Comparison of ENCODE assay signal across 19 cellular contexts in genomic region chr17:82004485-82005455, GRCh38. TPM values are rescaled to one million over a fixed set of nuclear protein-coding genes. Genes with fewer than 3 reads are reported as not detected.
DNase-seq lines count a peak whose midpoint lies in the region; ATAC-seq and TF ChIP-seq lines count a peak whose summit lies in the region.
"Had no signal": no experiment of that assay in that cellular context is flagged by ENCODE, and none has a peak within 500 bp of the region (broad histone marks: within the 10 kb centered on the region; RNA-seq: fewer than 3 reads in every experiment).

No MANE protein-coding gene starts in this region.

- H3K36me3 ChIP-seq in GM23248 (ENCODE audit: low read depth) (no peaks in the 10 kb centered on the region), RWPE2 (ENCODE audit: low read depth) (no peaks in the 10 kb centered on the region), mesenchymal stem cell (ENCODE audit: control insufficient read depth in 1 of 2, insufficient read depth in 2 of 2, low read depth in 1 of 2, low read length in 2 of 2) (peaks cover 0 to 35% of the 10 kb centered on the region in 2 experiments), thoracic aorta (no peaks in the 10 kb centered on the region)
- H3K36me3 ChIP-seq: prostate gland had no signal

- intact Hi-C loops in Right ventricle myocardium superior (cut with DNase I) (no loop called here), cardiac septum (cut with DNase I) (no loop called here)

- H2BK120ac ChIP-seq in mesenchymal stem cell (ENCODE audit: low read depth, low read length), result peak overlapping the region; percentile 95

- 92 to 93% methylated on average over 35 to 41 of the region's 42 CpGs for WGBS in GM23248 (ENCODE audit: low coverage in 1 of 2, low lambda C conversion rate in 2 of 2, missing lambda C conversion rate in 2 of 2), 2 experiments
- 91% methylated on average over 42 of the region's 42 CpGs for WGBS in mesenchymal stem cell

- H3K79me1 ChIP-seq in mesenchymal stem cell (replicated peaks; ENCODE audit: low read length, poor library complexity, severe bottlenecking), result peaks cover 17% of the 10 kb centered on the region

- H3K9me3 ChIP-seq in GM23248 (ENCODE audit: low read depth), result no peaks in the 10 kb centered on the region
- H3K9me3 ChIP-seq in RWPE2 (ENCODE audit: severe bottlenecking), result no peaks in the 10 kb centered on the region
- no peaks in the 10 kb centered on the region for H3K9me3 ChIP-seq in mesenchymal stem cell (ENCODE audit: control insufficient read depth, low read length)
- no peaks in the 10 kb centered on the region for H3K9me3 ChIP-seq in thoracic aorta
- H3K9me3 ChIP-seq: mucosa of descending colon, prostate gland, spleen had no signal

- H3K14ac ChIP-seq in mesenchymal stem cell (ENCODE audit: low read length in 2 of 2), result peak overlapping the region in 1 of 2 experiments; percentile 82

- peaks cover 8% of the 10 kb centered on the region for H3F3A ChIP-seq in GM23248 (ENCODE audit: insufficient read depth)

- H3K27ac ChIP-seq in GM23248 (peak overlapping the region; percentile 82; the same call in 1 of the 2 replicates), RWPE2 (ENCODE audit: poor library complexity, severe bottlenecking) (peak overlapping the region; percentile 77), mesenchymal stem cell (ENCODE audit: low read length, poor library complexity, severe bottlenecking) (peak overlapping the region; percentile 83), thoracic aorta (peak overlapping the region; percentile 82 to 85)
- H3K27ac ChIP-seq: foreskin keratinocyte, prostate gland, spleen had no signal

- H2AFZ ChIP-seq in GM23248 (no peak overlapping the region), mesenchymal stem cell (ENCODE audit: low read depth, low read length) (no peak overlapping the region)

- H3K4me1 ChIP-seq in GM23248 (ENCODE audit: insufficient read depth), result peaks cover 27% of the 10 kb centered on the region
- peaks cover 23% of the 10 kb centered on the region for H3K4me1 ChIP-seq in RWPE2 (ENCODE audit: insufficient read depth, poor library complexity, severe bottlenecking)
- peaks cover 79% of the 10 kb centered on the region for H3K4me1 ChIP-seq in mesenchymal stem cell (ENCODE audit: control insufficient read depth, insufficient read depth, low read depth, low read length)
- peaks cover 31 to 60% of the 10 kb centered on the region in 2 donors for H3K4me1 ChIP-seq in thoracic aorta (ENCODE audit: control insufficient read depth in 1 of 2, low read depth in 2 of 2)
- H3K4me1 ChIP-seq: prostate gland had no signal

- no peak overlapping the region for H3K4me3 ChIP-seq in GM23248
- H3K4me3 ChIP-seq in RWPE2 (ENCODE audit: severe bottlenecking), result no peak overlapping the region
- H3K4me3 ChIP-seq in mesenchymal stem cell (ENCODE audit: insufficient read depth in 1 of 2, low read depth in 1 of 2, low read length in 2 of 2), result no peak overlapping the region
- H3K4me3 ChIP-seq in thoracic aorta, result peak overlapping the region; percentile 24
- H3K4me3 ChIP-seq: mucosa of descending colon, prostate gland, spleen had no signal

- H3K79me2 ChIP-seq in GM23248 (ENCODE audit: insufficient read depth), result no peaks in the 10 kb centered on the region

- H4K8ac ChIP-seq in mesenchymal stem cell (ENCODE audit: low read length), result peak overlapping the region; percentile 92

- H2BK5ac ChIP-seq in mesenchymal stem cell (ENCODE audit: low read depth, low read length, poor library complexity, severe bottlenecking), result peak overlapping the region; percentile 85

- peak overlapping the region; percentile 81 for H2AK5ac ChIP-seq in mesenchymal stem cell (ENCODE audit: low read length, severe bottlenecking)

- peak overlapping the region; percentile 65 to 95 for H3K18ac ChIP-seq in mesenchymal stem cell (ENCODE audit: low read depth in 1 of 2, low read length in 2 of 2)

- H4K20me1 ChIP-seq in GM23248 (ENCODE audit: insufficient read depth), result no peaks in the 10 kb centered on the region

- no peak overlapping the region for H3K23ac ChIP-seq in mesenchymal stem cell (ENCODE audit: low read length in 2 of 2)

- H3K27me3 ChIP-seq in GM23248 (replicated peaks; ENCODE audit: insufficient read depth) (no peaks in the 10 kb centered on the region), RWPE2 (ENCODE audit: insufficient read depth, poor library complexity, severe bottlenecking) (no peaks in the 10 kb centered on the region), mesenchymal stem cell (ENCODE audit: control insufficient read depth in 1 of 2, insufficient read depth in 1 of 2, low read length in 2 of 2) (no peaks in the 10 kb centered on the region), thoracic aorta (replicated peaks; ENCODE audit: insufficient read depth) (no peaks in the 10 kb centered on the region)
- H3K27me3 ChIP-seq: foreskin keratinocyte, spleen had no signal

- H2BK12ac ChIP-seq in mesenchymal stem cell (ENCODE audit: low read length in 2 of 2), result peak overlapping the region; percentile 41 to 96

- H3K9ac ChIP-seq in GM23248 (peak overlapping the region; percentile 47), mesenchymal stem cell (ENCODE audit: low read length) (no peak overlapping the region)

- DNase-seq in GM23248 (no peak), RWPE2 (ENCODE audit: low spot score) (no peak), mesenchymal stem cell (no peak), thoracic aorta (ENCODE audit: low spot score) (no peak), COLO668 (lab: John Stamatoyannopoulos, UW; ENCODE audit: unreplicated experiment) (no peak), DMS53 treated with DMSO at 0.1 percent for 48 hours (lab: John Stamatoyannopoulos, UW; ENCODE audit: unreplicated experiment) (no peak), Right ventricle myocardium superior (no peak), cardiac septum (ENCODE audit: low spot score) (no peak)
- DNase-seq: activated CD4-positive, alpha-beta T cell treated with anti-CD3 and anti-CD28 coated beads, Interleukin-2, amount 10 ng/mL, durations not matched to agents 24 days and 14 days; hippocampal formation; Karpas-422; left ventricle myocardium superior; mucosa of descending colon; MV-4-11; NCI-H748 treated with DMSO at 0.1 percent for 48 hours; OCI-M1; spleen had no signal

- H2BK15ac ChIP-seq in mesenchymal stem cell (ENCODE audit: low read depth, poor library complexity, severe bottlenecking), result peak overlapping the region; percentile 94

- peak overlapping the region; percentile 79 for H4K91ac ChIP-seq in mesenchymal stem cell (ENCODE audit: low read length)

- no peak for ATAC-seq in RWPE2 (ENCODE audit: low read depth)
- ATAC-seq in thoracic aorta (ENCODE audit: insufficient number of reproducible peaks, low FRiP score, low read depth), result no peak
- ATAC-seq in Right ventricle myocardium superior (ENCODE audit: poor library complexity), result no peak

- H3K9me2 ChIP-seq in GM23248 (ENCODE audit: insufficient read depth), result no peaks in the 10 kb centered on the region

- peak overlapping the region; percentile 24 for H3K4me2 ChIP-seq in GM23248 (ENCODE audit: unreplicated experiment)
- no peak overlapping the region for H3K4me2 ChIP-seq in mesenchymal stem cell (ENCODE audit: low read length, poor library complexity, severe bottlenecking)

- peak overlapping the region; percentile 62 to 69 for H3K4ac ChIP-seq in mesenchymal stem cell (ENCODE audit: low read depth in 1 of 2, low read length in 2 of 2)

- TF ChIP-seq CTCF in RWPE2 (IDR thresholded peaks at IDR 0.05; ENCODE audit: poor library complexity, severe bottlenecking) (no peak), thoracic aorta (IDR thresholded peaks at IDR 0.05) (no peak)

- in situ Hi-C loops in GM23248 (cut with MboI), result no loop called here

RNA-seq across cellular contexts. Expression of gene CENPX, which starts 17.9 kb away (rescaled TPM):
- total RNA-seq in GM23248 (2014; rRNA removed; shearing (Covaris generic)), result 43.9 and 68.8 TPM in 2 replicates
- 65.2 and 68.6 TPM in 2 replicates for polyA plus RNA-seq in GM23248 (2016; fragmentation: Nextera tagmentation; extraction: Ambion mirVana)
- polyA plus RNA-seq in mesenchymal stem cell (2013, experiment 1 of 2), result 26.5 TPM
- polyA plus RNA-seq in mesenchymal stem cell (2013, experiment 2 of 2), result 26.0 TPM
- total RNA-seq in thoracic aorta (10 to 100 TPM; 31.4 to 40.4 TPM), Right ventricle myocardium superior (27.8 TPM), cardiac septum (22.8 TPM)

RNA-seq across cellular contexts. Expression of gene LRRC45, which starts 18.3 kb away (rescaled TPM):
- total RNA-seq in GM23248 (2014; rRNA removed; shearing (Covaris generic)), result 14.8 and 15.3 TPM in 2 replicates
- polyA plus RNA-seq in GM23248 (2016; fragmentation: Nextera tagmentation; extraction: Ambion mirVana), result 4.4 and 4.5 TPM in 2 replicates
- polyA plus RNA-seq in mesenchymal stem cell (2013, experiment 1 of 2), result 4.8 TPM
- 5.2 TPM for polyA plus RNA-seq in mesenchymal stem cell (2013, experiment 2 of 2)
- total RNA-seq in thoracic aorta, result 10 to 100 TPM in 1 of 2 donors, 1 to 10 TPM in 1; 6.1 to 14.2 TPM
- total RNA-seq in Right ventricle myocardium superior, result 4.7 TPM
- 3.3 TPM for total RNA-seq in cardiac septum

RNA-seq across cellular contexts. Expression of gene RAC3, which starts 26.7 kb away (rescaled TPM):
- 5.4 and 7.9 TPM in 2 replicates for total RNA-seq in GM23248 (2014; rRNA removed; shearing (Covaris generic))
- polyA plus RNA-seq in GM23248 (2016; fragmentation: Nextera tagmentation; extraction: Ambion mirVana), result 1.3 and 1.8 TPM in 2 replicates
- polyA plus RNA-seq in mesenchymal stem cell (2013, experiment 1 of 2), result 33.3 TPM
- polyA plus RNA-seq in mesenchymal stem cell (2013, experiment 2 of 2), result 31.4 TPM
- 1 to 10 TPM in 1 of 2 donors, not detected in 1; 1.8 TPM for total RNA-seq in thoracic aorta
- total RNA-seq in Right ventricle myocardium superior, result 0.97 TPM
- 0.65 TPM for total RNA-seq in cardiac septum

RNA-seq across cellular contexts. Expression of gene ASPSCR1, which starts 27.3 kb away (rescaled TPM):
- 23.4 and 23.5 TPM in 2 replicates for total RNA-seq in GM23248 (2014; rRNA removed; shearing (Covaris generic))
- polyA plus RNA-seq in GM23248 (2016; fragmentation: Nextera tagmentation; extraction: Ambion mirVana), result 20.6 and 22.6 TPM in 2 replicates
- polyA plus RNA-seq in mesenchymal stem cell (2013, experiment 1 of 2), result 18.2 TPM
- 18.4 TPM for polyA plus RNA-seq in mesenchymal stem cell (2013, experiment 2 of 2)
- total RNA-seq in thoracic aorta (10 to 100 TPM; 20.6 to 41.3 TPM), Right ventricle myocardium superior (25.4 TPM), cardiac septum (25.5 TPM)

RNA-seq across cellular contexts. Expression of gene DCXR, which starts 32.7 kb away (rescaled TPM):
- 75.8 and 83.5 TPM in 2 replicates for total RNA-seq in GM23248 (2014; rRNA removed; shearing (Covaris generic))
- polyA plus RNA-seq in GM23248 (2016; fragmentation: Nextera tagmentation; extraction: Ambion mirVana), result 69.9 and 70.2 TPM in 2 replicates
- polyA plus RNA-seq in mesenchymal stem cell (2013, experiment 1 of 2), result 39.7 TPM
- polyA plus RNA-seq in mesenchymal stem cell (2013, experiment 2 of 2), result 43.5 TPM
- total RNA-seq in thoracic aorta (10 to 100 TPM; 33.9 to 87.1 TPM), Right ventricle myocardium superior (178 TPM), cardiac septum (144 TPM)
